Comparison of ENCODE assay signal across 1 cellular context in the genomic region with DNA sequence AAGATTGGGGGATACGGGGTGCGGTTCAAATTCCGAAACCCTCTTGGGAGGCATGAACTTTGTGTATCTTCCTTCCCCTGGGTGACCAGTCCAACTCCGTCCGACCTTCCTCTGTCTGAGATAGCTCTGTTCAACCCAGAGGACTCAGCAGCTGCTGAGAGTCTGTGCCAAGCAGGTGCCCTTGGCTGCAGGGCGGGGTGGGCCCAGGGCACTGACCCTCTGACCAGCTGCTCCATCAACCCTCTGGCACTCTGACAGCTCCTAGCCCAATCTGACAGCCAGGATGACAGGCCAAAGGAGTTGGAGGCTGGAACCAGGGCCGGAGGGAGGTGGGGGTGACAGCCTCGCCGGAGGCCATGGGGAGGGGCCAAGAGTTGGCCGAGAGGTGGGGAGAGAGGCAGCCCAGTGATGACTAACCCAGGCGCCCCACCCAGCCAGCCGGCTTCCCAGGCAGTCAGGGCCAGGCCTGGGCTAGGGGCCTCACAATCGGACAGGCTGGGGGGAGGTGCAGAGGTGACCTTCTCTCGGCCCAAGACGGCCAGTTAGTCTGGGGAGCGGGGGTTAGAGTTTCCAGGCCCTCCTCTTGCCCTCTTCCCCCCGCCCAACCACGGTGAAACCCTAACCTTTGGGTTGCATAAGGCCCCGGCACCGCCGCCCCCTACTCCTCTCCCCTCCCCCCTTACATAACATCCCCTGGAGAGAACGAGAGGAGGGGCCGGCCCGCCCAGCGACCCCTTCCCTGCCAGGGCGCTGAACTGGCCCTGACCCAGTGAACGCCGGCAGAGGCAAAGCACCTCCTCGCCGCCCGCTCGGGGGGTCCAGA.
TF ChIP-seq lines count a peak whose summit lies in the region.

No MANE protein-coding gene starts in this region.

TF ChIP-seq in GM12878, 131 proteins besides CTCF, POLR2A, EP300 and RAD21:
- TF ChIP-seq HDAC2 (IDR thresholded peaks at IDR 0.05) (no peak), ZBTB4 (CRISPR knock-in tag; IDR thresholded peaks at IDR 0.05) (no peak), SREBF2 (IDR thresholded peaks at IDR 0.05; ENCODE audit: low read length) (no peak)
- TF ChIP-seq, protein P1, sequence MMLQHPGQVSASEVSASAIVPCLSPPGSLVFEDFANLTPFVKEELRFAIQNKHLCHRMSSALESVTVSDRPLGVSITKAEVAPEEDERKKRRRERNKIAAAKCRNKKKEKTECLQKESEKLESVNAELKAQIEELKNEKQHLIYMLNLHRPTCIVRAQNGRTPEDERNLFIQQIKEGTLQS (IDR thresholded peaks at IDR 0.05; ENCODE audit: borderline replicate concordance, extremely low read depth, low read depth, low read length), result no peak
